In genomic region chr5:133294380-133294779, GRCh38 we compare ENCODE assay signal across 17 cellular contexts.
"Had no signal": no experiment of that assay in that cellular context is flagged by ENCODE, and none has a peak within 500 bp of the region (broad histone marks: within the 10 kb centered on the region; RNA-seq: fewer than 3 reads in every experiment).

No MANE protein-coding gene starts in this region.

- H3K4me1 ChIP-seq: gastrocnemius medialis, heart left ventricle, left lung, upper lobe of right lung had no signal

- DNase-seq: activated B cell treated with CpG ODN at 0.5 μM for 24 hours; activated CD4-positive, alpha-beta memory T cell treated with anti-CD3 and anti-CD28 coated beads, Interleukin-2, amount 10 ng/mL, durations not matched to agents 7 days and 5 days; activated CD4-positive, alpha-beta T cell treated with anti-CD3 and anti-CD28 coated beads for 48 hours; activated CD8-positive, alpha-beta memory T cell treated with anti-CD3 and anti-CD28 coated beads, Interleukin-2, amount 10 ng/mL, durations not matched to agents 7 days and 5 days; effector CD8-positive, alpha-beta T cell; gastrocnemius medialis; kidney; left lung; occipital lobe; retina; stimulated activated CD4-positive, alpha-beta T cell treated with anti-CD3 and anti-CD28 coated beads, Interleukin-12 subunit alpha, Interleukin-12 subunit beta, amount 100 ng/mL, for 4 hours; stimulated activated CD4-positive, alpha-beta T cell treated with anti-CD3 and anti-CD28 coated beads, Interleukin-1b, Interleukin-23, amount 100 ng/mL, for 48 hours; stimulated activated CD8-positive, alpha-beta memory T cell treated with anti-CD3 and anti-CD28 coated beads, Interleukin-4, amount 100 ng/mL, for 48 hours; stimulated activated naive CD4-positive, alpha-beta T cell; upper lobe of right lung had no signal

- H3K27me3 ChIP-seq: gastrocnemius medialis, left lung, upper lobe of right lung had no signal

- H3K9me3 ChIP-seq: gastrocnemius medialis, heart left ventricle, left lung, upper lobe of right lung had no signal

- ATAC-seq: activated CD8-positive, alpha-beta memory T cell treated with anti-CD3 and anti-CD28 coated beads, Interleukin-2, amount 10 ng/mL, durations not matched to agents 7 days and 5 days; esophagus mucosa; gastrocnemius medialis; heart left ventricle; left lung; upper lobe of right lung had no signal

- H3K4me3 ChIP-seq: gastrocnemius medialis, heart left ventricle, left lung, upper lobe of right lung had no signal

- H3K36me3 ChIP-seq: gastrocnemius medialis, heart left ventricle, left lung, upper lobe of right lung had no signal

- H3K27ac ChIP-seq: gastrocnemius medialis, heart left ventricle, left lung, upper lobe of right lung had no signal
